ENCODE assay signal across 18 cellular contexts in the genomic region with DNA sequence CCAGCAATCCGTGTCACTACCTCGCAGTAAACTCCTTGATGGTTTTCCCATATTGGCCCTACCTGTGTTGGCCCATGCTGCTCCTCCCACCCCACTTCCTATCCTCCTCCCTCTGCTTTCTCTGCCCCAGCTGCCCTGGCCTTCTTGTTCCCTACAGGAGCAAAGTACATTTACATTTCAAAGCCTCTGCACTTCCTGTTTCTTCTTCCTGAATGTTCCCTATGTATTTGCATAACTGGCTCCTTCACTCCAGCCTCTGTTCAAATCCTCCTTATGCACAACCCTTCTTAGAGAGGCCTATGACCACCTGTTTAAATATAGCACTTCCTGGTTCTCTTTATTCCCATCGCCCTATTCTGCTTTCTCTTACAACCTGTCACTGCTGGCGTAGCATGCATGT.
DNase-seq lines count a peak whose midpoint lies in the region; ATAC-seq, FAIRE-seq and TF ChIP-seq lines count a peak whose summit lies in the region.
"Had no signal": no experiment of that assay in that cellular context is flagged by ENCODE, and none has a peak within 500 bp of the region (broad histone marks: within the 10 kb centered on the region; RNA-seq: fewer than 3 reads in every experiment).

No MANE protein-coding gene starts in this region.

- 17% methylated on average over 4 of the region's 4 CpGs for WGBS in K562 (ENCODE audit: insufficient coverage, low coverage, missing lambda C conversion rate)

- peaks cover 5% of the 10 kb centered on the region for H3K9me3 Mint-ChIP-seq in Calu3 (ENCODE audit: low read depth, unreplicated experiment)
- peaks cover 4% of the 10 kb centered on the region for H3K9me3 Mint-ChIP-seq in activated T-helper 17 cell treated with anti-CD3 and anti-CD28 coated beads, Interleukin-2, amount 50 U/mL, for 72 hours
- H3K9me3 Mint-ChIP-seq: activated naive CD4-positive, alpha-beta T cell treated with anti-CD3 and anti-CD28 coated beads for 36 hours; CD8-positive, alpha-beta memory T cell had no signal

- CTCF ChIA-PET in Calu3 (lab: Charles Lee) (interaction anchor here (1.0 kb wide), 1 partner anchor 9 kb away, joined by 3 read pairs; no protein-coding TSS in a partner anchor), K562 (lab: Yijun Ruan, JAX; ENCODE audit: low intra/inter-chr PET ratio) (no interaction called here)

- TF ChIP-seq CTCF in Calu3 (IDR thresholded peaks at IDR 0.05; ENCODE audit: unreplicated experiment): no peak
- no peak for TF ChIP-seq CTCF in LNCaP clone FGC (IDR thresholded peaks at IDR 0.05; ENCODE audit: control insufficient read depth, extremely low read depth, insufficient read depth)
- TF ChIP-seq CTCF in K562 (IDR thresholded peaks at IDR 0.05 in 2 of 3, conservative IDR thresholded peaks at IDR 0.05 in 1 of 3; ENCODE audit: insufficient read depth in 2 of 3, low read depth in 1 of 3, low read length in 3 of 3): no peak
- TF ChIP-seq CTCF in ascending aorta (IDR thresholded peaks at IDR 0.05): no peak

- H3K4me3 Mint-ChIP-seq in Calu3 (ENCODE audit: low read depth, unreplicated experiment): no peak overlapping the region
- H3K4me3 Mint-ChIP-seq in activated T-helper 17 cell treated with anti-CD3 and anti-CD28 coated beads, Interleukin-2, amount 50 U/mL, for 72 hours: no peak overlapping the region
- H3K4me3 Mint-ChIP-seq: activated naive CD4-positive, alpha-beta T cell treated with anti-CD3 and anti-CD28 coated beads for 36 hours; brain; CD8-positive, alpha-beta memory T cell had no signal

- H3K4me1 Mint-ChIP-seq in Calu3 (ENCODE audit: low read depth, unreplicated experiment): peaks cover 9% of the 10 kb centered on the region
- no peaks in the 10 kb centered on the region for H3K4me1 Mint-ChIP-seq in activated T-helper 17 cell treated with anti-CD3 and anti-CD28 coated beads, Interleukin-2, amount 50 U/mL, for 72 hours
- H3K4me1 Mint-ChIP-seq: CD8-positive, alpha-beta memory T cell had no signal

- H3K4me1 ChIP-seq in K562 (replicated peaks in 1 of 2; ENCODE audit: control insufficient read depth in 2 of 2, insufficient read depth in 2 of 2, low read length in 2 of 2): no peaks in the 10 kb centered on the region; a peak in 1 of 5 replicates
- peaks cover 0 to 16% of the 10 kb centered on the region in 2 donors for H3K4me1 ChIP-seq in mucosa of rectum (ENCODE audit: control insufficient read depth in 2 of 2, insufficient read depth in 2 of 2, low read length in 2 of 2)
- H3K4me1 ChIP-seq in effector memory CD4-positive, alpha-beta T cell (ENCODE audit: control insufficient read depth, insufficient read depth, low read length, poor library complexity, severe bottlenecking): no peaks in the 10 kb centered on the region
- peaks cover 2 to 18% of the 10 kb centered on the region in 2 donors for H3K4me1 ChIP-seq in ascending aorta

- TF ChIP-seq RAD21 in K562 (CRISPR knock-in tag; conservative IDR thresholded peaks at IDR 0.05 in 1 of 2, IDR thresholded peaks at IDR 0.05 in 1 of 2): no peak

- H3K27me3 ChIP-seq in K562 (ENCODE audit: control insufficient read depth in 2 of 2, insufficient read depth in 2 of 2, low read length in 2 of 2) (peaks cover 14 to 27% of the 10 kb centered on the region in 2 experiments; a peak in 4 of 5 replicates), mucosa of rectum (ENCODE audit: control insufficient read depth in 2 of 2, insufficient read depth in 2 of 2, low read length in 2 of 2) (no peaks in the 10 kb centered on the region), ascending aorta (no peaks in the 10 kb centered on the region)
- H3K27me3 ChIP-seq in effector memory CD4-positive, alpha-beta T cell (replicated peaks; ENCODE audit: control insufficient read depth, insufficient read depth, low read length, poor library complexity, severe bottlenecking): no peaks in the 10 kb centered on the region

- no peak for TF ChIP-seq POLR2A in K562 (conservative IDR thresholded peaks at IDR 0.05)

- POLR2A ChIA-PET in K562 (lab: Yijun Ruan, JAX): no interaction called here

- H2AFZ ChIP-seq in K562 (ENCODE audit: low read depth, low read length): no peak overlapping the region

- ATAC-seq in K562 (no peak), HG03469 (IDR thresholded peaks at IDR 0.05; ENCODE audit: unreplicated experiment) (no peak)
- ATAC-seq in activated T-helper 17 cell treated with anti-CD3 and anti-CD28 coated beads, Interleukin-2, amount 50 U/mL, for 72 hours (replicated peaks): no peak

- no peak overlapping the region for H3K27ac ChIP-seq in K562 (ENCODE audit: extremely low read depth, low read depth, low read length)
- H3K27ac ChIP-seq in mucosa of rectum (ENCODE audit: low read depth in 2 of 2, low read length in 2 of 2): peak overlapping the region; percentile 16 to 74
- no peak overlapping the region for H3K27ac ChIP-seq in effector memory CD4-positive, alpha-beta T cell (ENCODE audit: insufficient read depth, low read length, poor library complexity, severe bottlenecking)
- no peak overlapping the region for H3K27ac ChIP-seq in ascending aorta

- DNase-seq in Calu3 (no peak), LNCaP clone FGC (ENCODE audit: low read depth) (peak; percentile 26), K562 (ENCODE audit: extremely low read depth in 1 of 4, low spot score in 3 of 4) (no peak), ascending aorta (ENCODE audit: low spot score in 2 of 2) (no peak)
- DNase-seq in effector memory CD4-positive, alpha-beta T cell: no peak
- DNase-seq: ACHN; activated CD4-positive, alpha-beta T cell treated with anti-CD3 and anti-CD28 coated beads for 1 hour; activated CD8-positive, alpha-beta memory T cell treated with anti-CD3 and anti-CD28 coated beads, Interleukin-2, amount 50 U/mL, for 48 hours; activated naive CD4-positive, alpha-beta T cell treated with anti-CD3 and anti-CD28 coated beads for 36 hours; CD8-positive, alpha-beta memory T cell; dermis blood vessel endothelial cell; Right ventricle myocardium superior; stimulated activated naive CD4-positive, alpha-beta T cell had no signal

- H3K4me3 ChIP-seq in LNCaP clone FGC (ENCODE audit: low read depth, low read length) (no peak overlapping the region), K562 (no peak overlapping the region), mucosa of rectum (ENCODE audit: low read length in 2 of 2) (no peak overlapping the region), ascending aorta (no peak overlapping the region)
- H3K4me3 ChIP-seq in effector memory CD4-positive, alpha-beta T cell (ENCODE audit: insufficient read depth, low read depth, low read length, poor library complexity, severe bottlenecking): no peak overlapping the region

- TF ChIP-seq EP300 in K562 (IDR thresholded peaks at IDR 0.05; ENCODE audit: low read length): no peak

- in situ Hi-C loops in K562 (cut with MboI): no loop called here

- no peaks in the 10 kb centered on the region for H4K20me1 ChIP-seq in K562 (replicated peaks; ENCODE audit: control insufficient read depth, insufficient read depth, low read length)

- no peaks in the 10 kb centered on the region for H3K36me3 Mint-ChIP-seq in Calu3 (ENCODE audit: insufficient read depth, unreplicated experiment)
- no peaks in the 10 kb centered on the region for H3K36me3 Mint-ChIP-seq in activated T-helper 17 cell treated with anti-CD3 and anti-CD28 coated beads, Interleukin-2, amount 50 U/mL, for 72 hours (ENCODE audit: low read depth)

- no peak overlapping the region for H3K4me2 ChIP-seq in K562 (ENCODE audit: insufficient read depth, low read length)

- no peak for FAIRE-seq in K562 (lab: Jason Lieb, UNC)
- FAIRE-seq: urothelium cell line had no signal

- peak overlapping the region; percentile 13 for H3K27ac Mint-ChIP-seq in Calu3 (ENCODE audit: unreplicated experiment)
- no peak overlapping the region for H3K27ac Mint-ChIP-seq in activated T-helper 17 cell treated with anti-CD3 and anti-CD28 coated beads, Interleukin-2, amount 50 U/mL, for 72 hours
- H3K27ac Mint-ChIP-seq: activated naive CD4-positive, alpha-beta T cell treated with anti-CD3 and anti-CD28 coated beads for 36 hours had no signal

- H3K9ac ChIP-seq in K562 (ENCODE audit: insufficient read depth in 1 of 2, low read depth in 2 of 2, low read length in 2 of 2) (no peak overlapping the region), mucosa of rectum (ENCODE audit: low read depth in 1 of 2, low read length in 2 of 2) (no peak overlapping the region)

- intact Hi-C loops in Calu3 (cut with micrococcal nuclease; ENCODE audit: unreplicated experiment): no loop called here
- intact Hi-C loops in K562 (cut with micrococcal nuclease): no loop called here
- intact Hi-C loops in ascending aorta (cut with DNase I): no loop called here

- no peaks in the 10 kb centered on the region for H3K9me1 ChIP-seq in K562 (ENCODE audit: control insufficient read depth, insufficient read depth, low read length)

- H3K9me3 ChIP-seq in K562 (replicated peaks; ENCODE audit: control insufficient read depth, insufficient read depth, low read depth, low read length): no peaks in the 10 kb centered on the region
- H3K9me3 ChIP-seq in mucosa of rectum (ENCODE audit: control insufficient read depth in 2 of 2, low read length in 2 of 2): no peaks in the 10 kb centered on the region
- H3K9me3 ChIP-seq in effector memory CD4-positive, alpha-beta T cell (ENCODE audit: control insufficient read depth, low read length): no peaks in the 10 kb centered on the region
- H3K9me3 ChIP-seq in ascending aorta: no peaks in the 10 kb centered on the region

- H3K27me3 Mint-ChIP-seq in Calu3 (ENCODE audit: unreplicated experiment): no peaks in the 10 kb centered on the region
- peaks cover 10% of the 10 kb centered on the region for H3K27me3 Mint-ChIP-seq in activated T-helper 17 cell treated with anti-CD3 and anti-CD28 coated beads, Interleukin-2, amount 50 U/mL, for 72 hours
- H3K27me3 Mint-ChIP-seq: brain had no signal

- H3K36me3 ChIP-seq in K562 (ENCODE audit: control insufficient read depth, insufficient read depth, low read length): no peaks in the 10 kb centered on the region
- H3K36me3 ChIP-seq in mucosa of rectum (ENCODE audit: control insufficient read depth in 2 of 2, insufficient read depth in 2 of 2, low read length in 2 of 2): no peaks in the 10 kb centered on the region
- no peaks in the 10 kb centered on the region for H3K36me3 ChIP-seq in effector memory CD4-positive, alpha-beta T cell (ENCODE audit: control insufficient read depth, insufficient read depth, low read length)
- H3K36me3 ChIP-seq in ascending aorta: no peaks in the 10 kb centered on the region

- BruUV-seq in Calu3 (replicated peaks; lab: Mats Ljungman, UMichigan): no TSS peak
- BruUV-seq in K562 (replicated peaks; lab: Mats Ljungman, UMichigan): no TSS peak

- no peaks in the 10 kb centered on the region for H3K79me2 ChIP-seq in K562 (ENCODE audit: control insufficient read depth, insufficient read depth, low read length)

TF ChIP-seq in K562, 482 proteins besides CTCF, POLR2A, EP300 and RAD21:
- TF ChIP-seq SPI1 (IDR thresholded peaks at IDR 0.05; ENCODE audit: borderline replicate concordance, low read depth, low read length) (peak; percentile 85), CCAR2 (IDR thresholded peaks at IDR 0.05; ENCODE audit: low read depth, low read length) (no peak)

Comparison
In these comparisons a context has a peak if more than half of its experiments do, and no peak if none do; other contexts are left out.
1. H3K27ac ChIP-seq: peak in mucosa of rectum (2 of 2); none in K562 (single experiment), effector memory CD4-positive, alpha-beta T cell (single experiment) and ascending aorta (0 of 2).